In the genomic region with DNA sequence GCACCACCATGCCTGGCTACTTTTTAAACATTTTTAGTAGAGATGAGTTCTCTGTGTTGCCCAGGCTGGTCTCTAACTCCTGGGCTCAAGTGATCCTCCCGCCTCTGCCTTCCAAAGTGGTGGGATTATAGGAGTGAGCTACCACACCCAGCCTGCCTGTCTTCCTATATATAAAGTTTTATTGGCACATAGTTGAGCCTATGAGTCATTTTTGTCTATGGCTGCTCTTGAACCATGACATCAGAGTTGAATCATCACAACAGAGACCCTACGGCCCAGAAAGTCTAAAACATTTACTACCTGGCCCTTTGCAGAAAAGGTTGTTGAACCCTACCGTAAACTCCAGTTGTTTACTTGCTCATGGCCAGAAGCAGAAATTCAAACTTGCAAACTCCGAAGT, we compare ENCODE assay signal across 1 cellular context.
TF ChIP-seq lines count a peak whose summit lies in the region.

No MANE protein-coding gene starts in this region.

TF ChIP-seq in GM12878, 131 proteins besides CTCF, POLR2A, EP300 and RAD21:
- TF ChIP-seq, protein P1, sequence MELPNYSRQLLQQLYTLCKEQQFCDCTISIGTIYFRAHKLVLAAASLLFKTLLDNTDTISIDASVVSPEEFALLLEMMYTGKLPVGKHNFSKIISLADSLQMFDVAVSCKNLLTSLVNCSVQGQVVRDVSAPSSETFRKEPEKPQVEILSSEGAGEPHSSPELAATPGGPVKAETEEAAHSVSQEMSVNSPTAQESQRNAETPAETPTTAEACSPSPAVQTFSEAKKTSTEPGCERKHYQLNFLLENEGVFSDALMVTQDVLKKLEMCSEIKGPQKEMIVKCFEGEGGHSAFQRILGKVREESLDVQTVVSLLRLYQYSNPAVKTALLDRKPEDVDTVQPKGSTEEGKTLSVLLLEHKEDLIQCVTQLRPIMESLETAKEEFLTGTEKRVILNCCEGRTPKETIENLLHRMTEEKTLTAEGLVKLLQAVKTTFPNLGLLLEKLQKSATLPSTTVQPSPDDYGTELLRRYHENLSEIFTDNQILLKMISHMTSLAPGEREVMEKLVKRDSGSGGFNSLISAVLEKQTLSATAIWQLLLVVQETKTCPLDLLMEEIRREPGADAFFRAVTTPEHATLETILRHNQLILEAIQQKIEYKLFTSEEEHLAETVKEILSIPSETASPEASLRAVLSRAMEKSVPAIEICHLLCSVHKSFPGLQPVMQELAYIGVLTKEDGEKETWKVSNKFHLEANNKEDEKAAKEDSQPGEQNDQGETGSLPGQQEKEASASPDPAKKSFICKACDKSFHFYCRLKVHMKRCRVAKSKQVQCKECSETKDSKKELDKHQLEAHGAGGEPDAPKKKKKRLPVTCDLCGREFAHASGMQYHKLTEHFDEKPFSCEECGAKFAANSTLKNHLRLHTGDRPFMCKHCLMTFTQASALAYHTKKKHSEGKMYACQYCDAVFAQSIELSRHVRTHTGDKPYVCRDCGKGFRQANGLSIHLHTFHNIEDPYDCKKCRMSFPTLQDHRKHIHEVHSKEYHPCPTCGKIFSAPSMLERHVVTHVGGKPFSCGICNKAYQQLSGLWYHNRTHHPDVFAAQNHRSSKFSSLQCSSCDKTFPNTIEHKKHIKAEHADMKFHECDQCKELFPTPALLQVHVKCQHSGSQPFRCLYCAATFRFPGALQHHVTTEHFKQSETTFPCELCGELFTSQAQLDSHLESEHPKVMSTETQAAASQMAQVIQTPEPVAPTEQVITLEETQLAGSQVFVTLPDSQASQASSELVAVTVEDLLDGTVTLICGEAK (IDR thresholded peaks at IDR 0.05; ENCODE audit: borderline replicate concordance): peak; percentile 69; the same call in 1 of the 2 replicates
- TF ChIP-seq IKZF1 (conservative IDR thresholded peaks at IDR 0.05): no peak
